ENCODE assay signal across 12 cellular contexts in the genomic region with DNA sequence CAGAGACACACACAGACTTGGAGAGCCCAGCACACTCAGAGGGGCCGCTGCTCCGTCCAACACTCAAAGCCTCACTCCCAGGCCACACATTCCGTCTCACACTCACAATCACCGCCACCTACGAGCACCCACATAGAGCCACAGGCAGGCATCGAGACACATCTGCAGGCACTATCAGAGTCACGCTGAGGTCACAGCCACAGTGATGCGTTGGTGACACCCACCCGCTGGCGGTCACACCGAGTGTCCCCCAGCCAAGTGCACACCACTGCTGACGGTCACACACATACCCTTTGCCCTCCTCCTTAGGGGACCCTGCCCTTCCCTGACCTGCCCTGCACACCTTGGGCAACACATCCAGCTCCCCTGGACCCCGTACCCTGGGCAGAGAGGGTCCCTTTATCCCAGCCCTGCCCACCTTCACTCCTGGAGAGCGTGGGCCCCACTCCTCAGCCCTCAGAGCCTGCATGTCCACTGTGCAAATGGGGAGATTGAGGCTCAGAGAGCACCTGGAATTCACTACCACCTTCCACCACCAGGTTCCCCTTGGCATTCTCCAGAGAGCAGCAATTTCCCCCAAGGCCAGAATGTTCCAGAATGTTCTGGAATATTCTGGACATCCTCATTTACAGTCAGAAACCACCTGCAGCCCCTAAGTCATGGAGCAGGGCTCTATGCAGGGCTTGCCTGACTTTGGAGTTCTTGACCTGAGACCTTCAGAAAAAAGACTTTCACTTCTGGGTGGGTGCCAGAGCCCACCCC. TPM values are rescaled to one million over a fixed set of nuclear protein-coding genes. Genes with fewer than 3 reads are reported as not detected.
DNase-seq lines count a peak whose midpoint lies in the region; ATAC-seq and TF ChIP-seq lines count a peak whose summit lies in the region.
"Had no signal": no experiment of that assay in that cellular context is flagged by ENCODE, and none has a peak within 500 bp of the region (broad histone marks: within the 10 kb centered on the region; RNA-seq: fewer than 3 reads in every experiment).

No MANE protein-coding gene starts in this region.

- H3K4me1 Mint-ChIP-seq in chondrocyte (ENCODE audit: low read depth): no peaks in the 10 kb centered on the region
- no peaks in the 10 kb centered on the region for H3K4me1 Mint-ChIP-seq in stimulated activated memory B cell treated with anti-CD40 and anti-IgM and Interleukin-4, amounts not matched to agents 10 μg/mL and 1 μg/mL and 100 μg/mL, for 72 hours

- H2BK120ac ChIP-seq in IMR-90 (ENCODE audit: low read depth, low read length): no peak overlapping the region

- DNase-seq in IMR-90: no peak
- DNase-seq in chondrocyte (ENCODE audit: low spot score): no peak
- no peak for DNase-seq in retinal pigment epithelial cell (ENCODE audit: low read depth)
- no peak for DNase-seq in activated effector memory CD4-positive, alpha-beta T cell treated with anti-CD3 and anti-CD28 coated beads, Interleukin-2, amount 50 U/mL, for 16 hours
- DNase-seq: effector CD8-positive, alpha-beta T cell; GM23248; NCI-H526 treated with DMSO at 0.1 percent for 48 hours; stimulated activated CD4-positive, alpha-beta T cell treated with anti-CD3 and anti-CD28 coated beads, Interleukin-2, amount 100 ng/mL, for 24 hours; stimulated activated naive CD8-positive, alpha-beta T cell treated with anti-CD3 and anti-CD28 coated beads, Interleukin-15, Interleukin-2, amounts not matched to agents 100 U/mL and 50 U/mL, for 24 hours had no signal

- no peak overlapping the region for H3K4ac ChIP-seq in IMR-90 (ENCODE audit: low read depth, low read length)

- H4K8ac ChIP-seq in IMR-90 (ENCODE audit: low read depth in 2 of 2, low read length in 2 of 2): no peak overlapping the region

- H3K18ac ChIP-seq in IMR-90 (ENCODE audit: low read depth, low read length): no peak overlapping the region

- no peak overlapping the region for H3K9ac ChIP-seq in IMR-90 (ENCODE audit: low read depth, low read length)
- H3K9ac ChIP-seq: GM23248 had no signal

- CTCF ChIA-PET in IMR-90 (lab: Yijun Ruan, JAX): no interaction called here

- H3K27ac ChIP-seq in IMR-90 (ENCODE audit: insufficient read depth, low read length): no peak overlapping the region
- H3K27ac ChIP-seq: GM23248, prostate gland had no signal

- no peaks in the 10 kb centered on the region for H3K36me3 Mint-ChIP-seq in chondrocyte (ENCODE audit: low read depth)
- H3K36me3 Mint-ChIP-seq in stimulated activated memory B cell treated with anti-CD40 and anti-IgM and Interleukin-4, amounts not matched to agents 10 μg/mL and 1 μg/mL and 100 μg/mL, for 72 hours: no peaks in the 10 kb centered on the region

- H2BK15ac ChIP-seq in IMR-90 (ENCODE audit: low read depth, low read length): no peak overlapping the region

- H3K4me2 ChIP-seq in IMR-90 (ENCODE audit: low read depth, low read length): no peak overlapping the region

- H3K4me1 ChIP-seq in IMR-90 (ENCODE audit: control insufficient read depth, insufficient read depth, low read length): no peaks in the 10 kb centered on the region; the same call in 1 of the 2 replicates
- H3K4me1 ChIP-seq: prostate gland had no signal

- H3K9me3 Mint-ChIP-seq in chondrocyte (ENCODE audit: low read depth): no peaks in the 10 kb centered on the region
- no peaks in the 10 kb centered on the region for H3K9me3 Mint-ChIP-seq in stimulated activated memory B cell treated with anti-CD40 and anti-IgM and Interleukin-4, amounts not matched to agents 10 μg/mL and 1 μg/mL and 100 μg/mL, for 72 hours

- no peak overlapping the region for H3K23ac ChIP-seq in IMR-90 (ENCODE audit: low read depth, low read length)

- no peak for TF ChIP-seq RAD21 in IMR-90 (IDR thresholded peaks at IDR 0.05; ENCODE audit: low read length)

- no peak for TF ChIP-seq POLR2A in IMR-90 (IDR thresholded peaks at IDR 0.05; ENCODE audit: low read depth, low read length)

- intact Hi-C loops in IMR-90 (cut with micrococcal nuclease): no loop called here

- H4K20me1 ChIP-seq in IMR-90 (ENCODE audit: insufficient read depth, low read length): no peaks in the 10 kb centered on the region

- WGBS in IMR-90 (ENCODE audit: extremely low coverage in 2 of 2, insufficient read length in 1 of 2), 2 experiments: 61% methylated on average over 7 of the region's 14 CpGs; no CpG with 5 or more reads in 1 of the 2 experiments

- H3K9me1 ChIP-seq in IMR-90 (ENCODE audit: insufficient read depth, low read length): no peaks in the 10 kb centered on the region

- TF ChIP-seq CTCF in IMR-90 (conservative IDR thresholded peaks at IDR 0.05; ENCODE audit: low read depth, low read length) (0 out of 2 replicates have a peak, but pooled peaks have one; percentile 3), chondrocyte (IDR thresholded peaks at IDR 0.05) (peak; percentile 43), retinal pigment epithelial cell (conservative IDR thresholded peaks at IDR 0.05; ENCODE audit: low read depth, low read length) (peak; percentile 18)

- in situ Hi-C loops in IMR-90 (cut with MboI; ENCODE audit: low sequenced_read_pairs): no loop called here

- BruUV-seq in IMR-90 (replicated peaks; lab: Mats Ljungman, UMichigan): no TSS peak

- ATAC-seq in IMR-90 (ENCODE audit: low read depth): no peak
- no peak for ATAC-seq in stimulated activated memory B cell treated with anti-CD40 and anti-IgM and Interleukin-4, amounts not matched to agents 10 μg/mL and 1 μg/mL and 100 μg/mL, for 72 hours
- ATAC-seq: stimulated activated naive CD8-positive, alpha-beta T cell treated with anti-CD3 and anti-CD28 coated beads, Interleukin-15, Interleukin-2, amounts not matched to agents 100 U/mL and 50 U/mL, for 24 hours had no signal

- H3K27me3 ChIP-seq in IMR-90 (ENCODE audit: control insufficient read depth, insufficient read depth, low read length): peaks cover 15% of the 10 kb centered on the region; the same call in 1 of the 2 replicates

- no peaks in the 10 kb centered on the region for H3K36me3 ChIP-seq in IMR-90 (ENCODE audit: control insufficient read depth, insufficient read depth, low read length)
- H3K36me3 ChIP-seq: prostate gland had no signal

- dilution Hi-C loops in IMR-90 (cut with HindIII; ENCODE audit: low sequenced_read_pairs, unreplicated experiment): no loop called here

- POLR2A ChIA-PET in IMR-90 (lab: Charles Lee; ENCODE audit: unreplicated experiment): no interaction called here

- no peak overlapping the region for H2BK5ac ChIP-seq in IMR-90 (ENCODE audit: low read depth, low read length, poor library complexity, severe bottlenecking)

- no peak overlapping the region; the same call in 1 of the 2 replicates for H2AK5ac ChIP-seq in IMR-90 (ENCODE audit: low read depth, low read length)

- no peak overlapping the region for H3K14ac ChIP-seq in IMR-90 (replicated peaks; ENCODE audit: low read depth, low read length)

- H3K27ac Mint-ChIP-seq in chondrocyte (ENCODE audit: unreplicated experiment): no peak overlapping the region
- no peak overlapping the region for H3K27ac Mint-ChIP-seq in stimulated activated memory B cell treated with anti-CD40 and anti-IgM and Interleukin-4, amounts not matched to agents 10 μg/mL and 1 μg/mL and 100 μg/mL, for 72 hours

- no peak overlapping the region for H4K91ac ChIP-seq in IMR-90 (ENCODE audit: insufficient read depth, low read depth, low read length)

- peaks cover 13% of the 10 kb centered on the region for H3K27me3 Mint-ChIP-seq in chondrocyte (ENCODE audit: low read depth)
- H3K27me3 Mint-ChIP-seq in stimulated activated memory B cell treated with anti-CD40 and anti-IgM and Interleukin-4, amounts not matched to agents 10 μg/mL and 1 μg/mL and 100 μg/mL, for 72 hours: peaks cover 63% of the 10 kb centered on the region

- no peak overlapping the region for H2BK20ac ChIP-seq in IMR-90 (ENCODE audit: low read depth, low read length)

- no peak overlapping the region for H3K56ac ChIP-seq in IMR-90 (ENCODE audit: extremely low read depth, insufficient read depth, low read length)

- H3K4me3 Mint-ChIP-seq in chondrocyte (ENCODE audit: unreplicated experiment): no peak overlapping the region
- no peak overlapping the region for H3K4me3 Mint-ChIP-seq in stimulated activated memory B cell treated with anti-CD40 and anti-IgM and Interleukin-4, amounts not matched to agents 10 μg/mL and 1 μg/mL and 100 μg/mL, for 72 hours

- no peak overlapping the region for H4K5ac ChIP-seq in IMR-90 (ENCODE audit: low read depth, low read length)

- H3K4me3 ChIP-seq in IMR-90 (ENCODE audit: insufficient read depth, low read depth, low read length) (no peak overlapping the region), retinal pigment epithelial cell (ENCODE audit: low read length) (no peak overlapping the region)
- H3K4me3 ChIP-seq: GM23248, prostate gland had no signal

- H3K9me3 ChIP-seq in IMR-90 (ENCODE audit: control insufficient read depth, insufficient read depth, low read length): no peaks in the 10 kb centered on the region
- H3K9me3 ChIP-seq: prostate gland had no signal

- H2AFZ ChIP-seq in IMR-90 (replicated peaks; ENCODE audit: low read length, poor library complexity): no peak overlapping the region
- H2AFZ ChIP-seq: GM23248 had no signal

- H2AK9ac ChIP-seq in IMR-90 (replicated peaks; ENCODE audit: low read depth, low read length, poor library complexity): no peak overlapping the region

- no peaks in the 10 kb centered on the region for H3K79me1 ChIP-seq in IMR-90 (ENCODE audit: low read depth in 1 of 2, low read length in 2 of 2)

RNA-seq across cellular contexts. Expression of gene FUT5, which starts 5.4 kb away (rescaled TPM):
- total RNA-seq in IMR-90 (2012; rRNA removed) (not detected in 2 replicates), chondrocyte (not detected in 3 replicates)
- polyA plus RNA-seq in IMR-90 (2012; rRNA removed): not detected in 2 replicates
- not detected in 2 replicates for polyA plus RNA-seq in IMR-90 (2012; cell fraction: cytosol; rRNA removed)
- not detected in 2 replicates for polyA plus RNA-seq in IMR-90 (2012; cell fraction: nucleus; rRNA removed; ENCODE audit: low replicate concordance)
- total RNA-seq: GM23248, lower leg skin, prostate gland had no signal
- polyA plus RNA-seq: GM23248 had no signal

RNA-seq across cellular contexts. Expression of gene FUT3, which starts 13.7 kb away (rescaled TPM):
- total RNA-seq in IMR-90 (2012; rRNA removed) (not detected in 2 replicates), chondrocyte (not detected in 3 replicates)
- polyA plus RNA-seq in IMR-90 (2012; rRNA removed): not detected in 2 replicates
- polyA plus RNA-seq in IMR-90 (2012; cell fraction: cytosol; rRNA removed): not detected in 2 replicates
- polyA plus RNA-seq in IMR-90 (2012; cell fraction: nucleus; rRNA removed; ENCODE audit: low replicate concordance): not detected in 2 replicates
- total RNA-seq: GM23248 had no signal
- polyA plus RNA-seq: GM23248 had no signal

RNA-seq across cellular contexts. Expression of gene FUT6, which starts 25.4 kb away (rescaled TPM):
- total RNA-seq in IMR-90 (2012; rRNA removed): not detected in 2 replicates
- not detected in 2 replicates for polyA plus RNA-seq in IMR-90 (2012; rRNA removed)
- not detected in 2 replicates for polyA plus RNA-seq in IMR-90 (2012; cell fraction: cytosol; rRNA removed)
- polyA plus RNA-seq in IMR-90 (2012; cell fraction: nucleus; rRNA removed; ENCODE audit: low replicate concordance): not detected in 2 replicates
- total RNA-seq in chondrocyte: not detected in 3 replicates
- total RNA-seq: GM23248 had no signal
- polyA plus RNA-seq: GM23248 had no signal

RNA-seq across cellular contexts. Expression of gene NDUFA11, which starts 38.7 kb away (rescaled TPM):
- 297 and 375 TPM in 2 replicates for total RNA-seq in IMR-90 (2012; rRNA removed)
- polyA plus RNA-seq in IMR-90 (2012; rRNA removed): 1,140 and 1,276 TPM in 2 replicates
- 644 and 1,099 TPM in 2 replicates for polyA plus RNA-seq in IMR-90 (2012; cell fraction: cytosol; rRNA removed)
- 285 and 599 TPM in 2 replicates for polyA plus RNA-seq in IMR-90 (2012; cell fraction: nucleus; rRNA removed; ENCODE audit: low replicate concordance)
- 202 to 224 TPM (median 204 TPM) in 3 replicates for total RNA-seq in chondrocyte

RNA-seq across cellular contexts. Expression of gene VMAC, which starts 39.8 kb away (rescaled TPM):
- total RNA-seq in IMR-90 (2012; rRNA removed) (1.4 and 1.7 TPM in 2 replicates), chondrocyte (5.6 to 6.5 TPM (median 6.1 TPM) in 3 replicates)
- polyA plus RNA-seq in IMR-90 (2012; rRNA removed): 3.1 TPM in 2 replicates
- polyA plus RNA-seq in IMR-90 (2012; cell fraction: cytosol; rRNA removed): 2.2 and 3.0 TPM in 2 replicates
- 27.6 and 28.8 TPM in 2 replicates for polyA plus RNA-seq in IMR-90 (2012; cell fraction: nucleus; rRNA removed; ENCODE audit: low replicate concordance)
